In genomic region chr10:22321156-22321711, GRCh38 we compare ENCODE assay signal across 8 cellular contexts. TPM values are rescaled to one million over a fixed set of nuclear protein-coding genes. Genes with fewer than 3 reads are reported as not detected.
DNase-seq lines count a peak whose midpoint lies in the region; ATAC-seq and TF ChIP-seq lines count a peak whose summit lies in the region.

No MANE protein-coding gene starts in this region.

- no peak for ATAC-seq in GM21619 (IDR thresholded peaks at IDR 0.05; ENCODE audit: unreplicated experiment)

- H3K27me3 Mint-ChIP-seq in CD14-positive monocyte (ENCODE audit: low read depth in 3 of 3), result peaks cover 37 to 53% (median 37%) of the 10 kb centered on the region in 3 donors

- H3K9me3 Mint-ChIP-seq in CD14-positive monocyte, result peaks cover 0 to 10% (median 5%) of the 10 kb centered on the region in 7 donors

- peak overlapping the region in 4 of 5 donors; percentile 49 to 82 (median 62) for H3K9ac ChIP-seq in subcutaneous abdominal adipose tissue (ENCODE audit: low read length in 5 of 5)

- peaks cover 50% of the 10 kb centered on the region for H3K4me1 Mint-ChIP-seq in CD14-positive monocyte

- H3K4me3 ChIP-seq in epithelial cell of esophagus (ENCODE audit: low read length) (peak overlapping the region; percentile 56), subcutaneous abdominal adipose tissue (ENCODE audit: low read depth in 1 of 5, low read length in 5 of 5) (peak overlapping the region in 4 of 5 donors; percentile 78 to 90 (median 80))

- intact Hi-C loops in CD14-positive monocyte (cut with micrococcal nuclease), result loop anchor here (5.0 to 10.0 kb wide), 4 partner anchors 94 to 786 kb away; partner anchors contain the start of genes DNAJC1 (in 1 of the 2) and MLLT10 (in 1 of the 2)

- H3K36me3 Mint-ChIP-seq in CD14-positive monocyte, result peaks cover 16 to 32% of the 10 kb centered on the region in 2 donors

- peak overlapping the region; percentile 82 for H3K27ac ChIP-seq in subcutaneous abdominal adipose tissue (ENCODE audit: low read depth, low read length)

- peak overlapping the region in 4 of 7 donors; percentile 61 to 78 (median 72) for H3K27ac Mint-ChIP-seq in CD14-positive monocyte

- TF ChIP-seq CTCF in CD14-positive monocyte (IDR thresholded peaks at IDR 0.05), result no peak
- no peak for TF ChIP-seq CTCF in epithelial cell of esophagus (IDR thresholded peaks at IDR 0.05; ENCODE audit: insufficient read depth, low read depth, low read length, missing control alignments)

- peak overlapping the region; percentile 87 to 91 for H3K4me3 Mint-ChIP-seq in CD14-positive monocyte

- H3K36me3 ChIP-seq in subcutaneous abdominal adipose tissue (ENCODE audit: control insufficient read depth in 5 of 5, insufficient read depth in 5 of 5, low read length in 5 of 5), result no peaks in the 10 kb centered on the region

- H3K27me3 ChIP-seq in subcutaneous abdominal adipose tissue (ENCODE audit: control insufficient read depth in 5 of 5, insufficient read depth in 4 of 5, low read length in 5 of 5), result peaks cover 0 to 18% (median 2%) of the 10 kb centered on the region in 5 donors

- no peaks in the 10 kb centered on the region for H3K9me3 ChIP-seq in subcutaneous abdominal adipose tissue (ENCODE audit: control insufficient read depth in 5 of 5, low read length in 5 of 5)

- H3K4me1 ChIP-seq in subcutaneous abdominal adipose tissue (ENCODE audit: control insufficient read depth in 5 of 5, insufficient read depth in 5 of 5, low read length in 5 of 5), result peaks cover 3 to 60% (median 50%) of the 10 kb centered on the region in 5 donors

- DNase-seq in CD14-positive monocyte (ENCODE audit: low spot score), result no peak
- DNase-seq in GM19240 (ENCODE audit: insufficient read length, low spot score), result peak; percentile 56
- DNase-seq in NCI-H69 (lab: John Stamatoyannopoulos, UW), result peak; percentile 78
- peak; percentile 66 for DNase-seq in activated T-cell treated with anti-CD3 and anti-CD28 coated beads for 4 hours
- DNase-seq in epithelial cell of esophagus (ENCODE audit: low read depth), result peak; percentile 83
- DNase-seq in midbrain (lab: John Stamatoyannopoulos, UW), result peak; percentile 70

RNA-seq across cellular contexts. Expression of gene BMI1, which starts 0.3 kb away (rescaled TPM):
- polyA plus RNA-seq in CD14-positive monocyte, result 10 to 100 TPM in 1 of 2 donors, 1 to 10 TPM in 1; 7.5 to 11.0 TPM

RNA-seq across cellular contexts. Expression of gene COMMD3, which starts 5.0 kb away (rescaled TPM):
- 100 to 1,000 TPM; 138 to 140 TPM for polyA plus RNA-seq in CD14-positive monocyte

RNA-seq across cellular contexts. Expression of gene SPAG6, which starts 24.1 kb away (rescaled TPM):
- under 1 TPM in 1 of 2 donors, not detected in 1; 0.11 TPM for polyA plus RNA-seq in CD14-positive monocyte
